Comparison of ENCODE assay signal across 1 cellular context in the genomic region with DNA sequence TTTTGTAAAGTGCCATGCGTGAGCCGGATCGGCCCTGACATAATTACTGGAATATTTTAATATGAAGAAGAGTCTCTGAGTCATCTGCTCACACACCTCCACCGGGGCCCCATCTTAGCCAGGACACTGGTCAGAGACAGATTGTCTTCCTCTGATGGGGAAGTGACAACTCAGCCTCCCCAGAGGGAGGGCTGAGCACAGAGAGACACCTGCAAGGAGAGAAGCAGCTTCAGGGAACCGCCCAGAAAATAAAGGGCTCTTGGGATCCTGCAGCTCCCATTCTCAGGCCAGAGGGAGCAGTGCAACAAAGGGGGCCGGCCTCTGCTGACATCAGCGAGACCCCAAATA.
TF ChIP-seq lines count a peak whose summit lies in the region.

No MANE protein-coding gene starts in this region.

TF ChIP-seq in WTC11, 78 proteins besides CTCF, POLR2A, EP300 and RAD21 (continued from another document):
- no peak for TF ChIP-seq MLX (CRISPR knock-in tag; IDR thresholded peaks at IDR 0.05)
